1 cellular context compared by ENCODE assay signal in genomic region chr6:159970659-159971063, GRCh38.
TF ChIP-seq lines count a peak whose summit lies in the region.

No MANE protein-coding gene starts in this region.

TF ChIP-seq in IMR-90, 13 proteins besides CTCF, POLR2A, EP300 and RAD21 (continued from another document):
- TF ChIP-seq FOS (IDR thresholded peaks at IDR 0.05; ENCODE audit: low read depth, low read length) (no peak), NFE2L2 (IDR thresholded peaks at IDR 0.05; ENCODE audit: low read depth, low read length) (no peak), SMC3 (IDR thresholded peaks at IDR 0.05; ENCODE audit: low read depth, low read length) (no peak), USF2 (IDR thresholded peaks at IDR 0.05; ENCODE audit: low read depth, low read length) (no peak), MAFK (IDR thresholded peaks at IDR 0.05; ENCODE audit: low read depth, low read length) (no peak), ELK1 (IDR thresholded peaks at IDR 0.05; ENCODE audit: borderline replicate concordance, low read depth, low read length) (no peak), RCOR1 (IDR thresholded peaks at IDR 0.05; ENCODE audit: insufficient replicate concordance, low read length) (no peak), CEBPB (IDR thresholded peaks at IDR 0.05; ENCODE audit: low read depth, low read length) (no peak), MXI1 (IDR thresholded peaks at IDR 0.05; ENCODE audit: borderline replicate concordance, low read depth, low read length) (no peak), BHLHE40 (IDR thresholded peaks at IDR 0.05; ENCODE audit: low read depth, low read length) (no peak), MAZ (IDR thresholded peaks at IDR 0.05; ENCODE audit: borderline replicate concordance, low read depth, low read length) (no peak), RFX5 (IDR thresholded peaks at IDR 0.05; ENCODE audit: low read depth, low read length) (no peak)
